1 cellular context compared by ENCODE assay signal in the genomic region with DNA sequence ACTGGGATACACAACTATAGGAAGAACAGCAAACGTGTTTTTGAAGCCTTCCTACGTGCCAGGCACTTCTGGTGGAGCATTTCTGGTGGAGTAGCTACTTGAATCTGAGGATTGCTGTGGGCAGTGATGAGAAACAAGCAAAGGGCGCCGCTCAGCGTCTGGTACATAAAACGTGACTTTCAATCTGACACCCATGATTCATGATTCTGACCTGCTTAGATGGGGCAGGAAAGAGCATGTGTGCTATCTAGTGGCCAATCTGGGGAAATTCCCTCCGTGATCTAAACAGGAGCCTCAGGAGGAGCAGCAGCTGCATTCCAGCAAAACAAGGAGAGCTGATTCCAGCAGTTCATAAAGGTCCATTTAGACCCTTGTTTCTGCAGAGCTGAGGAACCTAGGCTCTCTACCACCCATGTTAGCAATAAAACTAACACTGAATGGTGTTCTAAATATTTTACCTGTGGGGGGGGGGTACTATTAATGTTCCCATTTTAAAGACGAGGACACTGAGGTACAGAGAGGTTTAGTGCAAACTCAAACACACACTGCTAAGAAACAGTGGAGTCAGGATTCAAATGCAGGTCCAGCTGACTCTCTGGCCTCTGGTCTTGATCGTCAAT.
A peak's percentile ranks its signal among the peaks of the same experiment; 100 is the strongest.
TF ChIP-seq lines count a peak whose summit lies in the region.

No MANE protein-coding gene starts in this region.

TF ChIP-seq in HCT116, 20 proteins besides CTCF, POLR2A, EP300 and RAD21:
- TF ChIP-seq, protein P1, sequence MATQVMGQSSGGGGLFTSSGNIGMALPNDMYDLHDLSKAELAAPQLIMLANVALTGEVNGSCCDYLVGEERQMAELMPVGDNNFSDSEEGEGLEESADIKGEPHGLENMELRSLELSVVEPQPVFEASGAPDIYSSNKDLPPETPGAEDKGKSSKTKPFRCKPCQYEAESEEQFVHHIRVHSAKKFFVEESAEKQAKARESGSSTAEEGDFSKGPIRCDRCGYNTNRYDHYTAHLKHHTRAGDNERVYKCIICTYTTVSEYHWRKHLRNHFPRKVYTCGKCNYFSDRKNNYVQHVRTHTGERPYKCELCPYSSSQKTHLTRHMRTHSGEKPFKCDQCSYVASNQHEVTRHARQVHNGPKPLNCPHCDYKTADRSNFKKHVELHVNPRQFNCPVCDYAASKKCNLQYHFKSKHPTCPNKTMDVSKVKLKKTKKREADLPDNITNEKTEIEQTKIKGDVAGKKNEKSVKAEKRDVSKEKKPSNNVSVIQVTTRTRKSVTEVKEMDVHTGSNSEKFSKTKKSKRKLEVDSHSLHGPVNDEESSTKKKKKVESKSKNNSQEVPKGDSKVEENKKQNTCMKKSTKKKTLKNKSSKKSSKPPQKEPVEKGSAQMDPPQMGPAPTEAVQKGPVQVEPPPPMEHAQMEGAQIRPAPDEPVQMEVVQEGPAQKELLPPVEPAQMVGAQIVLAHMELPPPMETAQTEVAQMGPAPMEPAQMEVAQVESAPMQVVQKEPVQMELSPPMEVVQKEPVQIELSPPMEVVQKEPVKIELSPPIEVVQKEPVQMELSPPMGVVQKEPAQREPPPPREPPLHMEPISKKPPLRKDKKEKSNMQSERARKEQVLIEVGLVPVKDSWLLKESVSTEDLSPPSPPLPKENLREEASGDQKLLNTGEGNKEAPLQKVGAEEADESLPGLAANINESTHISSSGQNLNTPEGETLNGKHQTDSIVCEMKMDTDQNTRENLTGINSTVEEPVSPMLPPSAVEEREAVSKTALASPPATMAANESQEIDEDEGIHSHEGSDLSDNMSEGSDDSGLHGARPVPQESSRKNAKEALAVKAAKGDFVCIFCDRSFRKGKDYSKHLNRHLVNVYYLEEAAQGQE (IDR thresholded peaks at IDR 0.05; ENCODE audit: low read depth): no peak
- no peak for TF ChIP-seq ELF1 (IDR thresholded peaks at IDR 0.05; ENCODE audit: borderline replicate concordance, low read depth)
- TF ChIP-seq, protein P2, sequence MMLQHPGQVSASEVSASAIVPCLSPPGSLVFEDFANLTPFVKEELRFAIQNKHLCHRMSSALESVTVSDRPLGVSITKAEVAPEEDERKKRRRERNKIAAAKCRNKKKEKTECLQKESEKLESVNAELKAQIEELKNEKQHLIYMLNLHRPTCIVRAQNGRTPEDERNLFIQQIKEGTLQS (IDR thresholded peaks at IDR 0.05): no peak
- peak; percentile 78 for TF ChIP-seq TCF7L2 (IDR thresholded peaks at IDR 0.05; ENCODE audit: borderline replicate concordance, extremely low read depth, insufficient read depth, insufficient read length)
- TF ChIP-seq FOSL1 (IDR thresholded peaks at IDR 0.05; ENCODE audit: low read depth): peak; percentile 23; the same call in 1 of the 2 replicates
- TF ChIP-seq EZH2 (IDR thresholded peaks at IDR 0.05): no peak
- 0 out of 2 replicates have a peak, but pooled peaks have one; percentile 16 for TF ChIP-seq SP1 (IDR thresholded peaks at IDR 0.05; ENCODE audit: low read depth)
- no peak for TF ChIP-seq EZH2phosphoT487 (IDR thresholded peaks at IDR 0.05; ENCODE audit: borderline replicate concordance)
- TF ChIP-seq, protein P3, sequence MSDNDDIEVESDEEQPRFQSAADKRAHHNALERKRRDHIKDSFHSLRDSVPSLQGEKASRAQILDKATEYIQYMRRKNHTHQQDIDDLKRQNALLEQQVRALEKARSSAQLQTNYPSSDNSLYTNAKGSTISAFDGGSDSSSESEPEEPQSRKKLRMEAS (IDR thresholded peaks at IDR 0.05): peak; percentile 46
- TF ChIP-seq, protein P4, sequence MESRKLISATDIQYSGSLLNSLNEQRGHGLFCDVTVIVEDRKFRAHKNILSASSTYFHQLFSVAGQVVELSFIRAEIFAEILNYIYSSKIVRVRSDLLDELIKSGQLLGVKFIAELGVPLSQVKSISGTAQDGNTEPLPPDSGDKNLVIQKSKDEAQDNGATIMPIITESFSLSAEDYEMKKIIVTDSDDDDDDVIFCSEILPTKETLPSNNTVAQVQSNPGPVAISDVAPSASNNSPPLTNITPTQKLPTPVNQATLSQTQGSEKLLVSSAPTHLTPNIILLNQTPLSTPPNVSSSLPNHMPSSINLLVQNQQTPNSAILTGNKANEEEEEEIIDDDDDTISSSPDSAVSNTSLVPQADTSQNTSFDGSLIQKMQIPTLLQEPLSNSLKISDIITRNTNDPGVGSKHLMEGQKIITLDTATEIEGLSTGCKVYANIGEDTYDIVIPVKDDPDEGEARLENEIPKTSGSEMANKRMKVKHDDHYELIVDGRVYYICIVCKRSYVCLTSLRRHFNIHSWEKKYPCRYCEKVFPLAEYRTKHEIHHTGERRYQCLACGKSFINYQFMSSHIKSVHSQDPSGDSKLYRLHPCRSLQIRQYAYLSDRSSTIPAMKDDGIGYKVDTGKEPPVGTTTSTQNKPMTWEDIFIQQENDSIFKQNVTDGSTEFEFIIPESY (IDR thresholded peaks at IDR 0.05; ENCODE audit: extremely low read depth, insufficient replicate concordance, low read length): no peak
- TF ChIP-seq POLR2AphosphoS5 (IDR thresholded peaks at IDR 0.05; ENCODE audit: low read depth, low read length): no peak
- no peak for TF ChIP-seq YY1 (IDR thresholded peaks at IDR 0.05; ENCODE audit: extremely low read depth, insufficient replicate concordance, low read depth, low read length)
- TF ChIP-seq ZFX (IDR thresholded peaks at IDR 0.05): no peak
- TF ChIP-seq CEBPB (IDR thresholded peaks at IDR 0.05; ENCODE audit: low read depth): no peak
- no peak for TF ChIP-seq EGR1 (IDR thresholded peaks at IDR 0.05; ENCODE audit: low read depth)
- no peak for TF ChIP-seq SRF (IDR thresholded peaks at IDR 0.05; ENCODE audit: low read depth)
- peak; percentile 85 for TF ChIP-seq CBX3 (IDR thresholded peaks at IDR 0.05; ENCODE audit: low read depth)
- TF ChIP-seq ZNF274 (IDR thresholded peaks at IDR 0.05; ENCODE audit: low read depth, low read length): no peak
- no peak for TF ChIP-seq SIN3A (IDR thresholded peaks at IDR 0.05; ENCODE audit: low read depth)
- TF ChIP-seq JUND (IDR thresholded peaks at IDR 0.05): no peak
